In genomic region chr10:6695519-6695918, GRCh38 we compare ENCODE assay signal across 19 cellular contexts.
DNase-seq lines count a peak whose midpoint lies in the region; ATAC-seq and TF ChIP-seq lines count a peak whose summit lies in the region.
"Had no signal": no experiment of that assay in that cellular context is flagged by ENCODE, and none has a peak within 500 bp of the region (broad histone marks: within the 10 kb centered on the region; RNA-seq: fewer than 3 reads in every experiment).

No MANE protein-coding gene starts in this region.

- TF ChIP-seq CTCF in IMR-90 (conservative IDR thresholded peaks at IDR 0.05; ENCODE audit: low read depth, low read length) = no peak

- TF ChIP-seq POLR2A in IMR-90 (IDR thresholded peaks at IDR 0.05; ENCODE audit: low read depth, low read length) = no peak

- H3K9me1 ChIP-seq in IMR-90 (ENCODE audit: insufficient read depth, low read length) = no peaks in the 10 kb centered on the region

- DNase-seq in activated CD4-positive, alpha-beta T cell treated with anti-CD3 and anti-CD28 coated beads, Interleukin-2, amount 10 ng/mL, durations not matched to agents 24 days and 14 days = no peak
- DNase-seq in activated CD4-positive, alpha-beta T cell treated with anti-CD3 and anti-CD28 coated beads for 4 hours = no peak
- DNase-seq in activated naive CD4-positive, alpha-beta T cell treated with anti-CD3 and anti-CD28 coated beads for 36 hours = no peak
- DNase-seq in IMR-90 = no peak
- DNase-seq in DMS 273 treated with DMSO at 0.1 percent for 48 hours (lab: John Stamatoyannopoulos, UW) = no peak
- no peak for DNase-seq in NCI-H2081 treated with DMSO at 0.1 percent for 48 hours (lab: John Stamatoyannopoulos, UW)
- DNase-seq: 8988T; AML-193; BE2C; CD4-positive, alpha-beta T cell; CD8-positive, alpha-beta memory T cell; DMS79 treated with DMSO at 0.1 percent for 48 hours; GF-D8; H9 had no signal

- H3K4me3 ChIP-seq in IMR-90 (ENCODE audit: insufficient read depth, low read depth, low read length) = no peak overlapping the region
- H3K4me3 ChIP-seq: A549; BLaER1 treated with 17β-estradiol and CSF1 and Interleukin-3, amounts not matched to agents 10 nM and 100 nM; GM23338 had no signal

- peaks cover 30% of the 10 kb centered on the region for H3K27me3 Mint-ChIP-seq in activated CD4-positive, alpha-beta T cell treated with anti-CD3 and anti-CD28 coated beads, Interleukin-2, amount 10 ng/mL, durations not matched to agents 24 days and 14 days
- no peaks in the 10 kb centered on the region for H3K27me3 Mint-ChIP-seq in activated naive CD4-positive, alpha-beta T cell treated with anti-CD3 and anti-CD28 coated beads, Interleukin-2, amount 50 U/mL, for 24 hours
- no peaks in the 10 kb centered on the region for H3K27me3 Mint-ChIP-seq in activated naive CD4-positive, alpha-beta T cell treated with anti-CD3 and anti-CD28 coated beads for 36 hours (ENCODE audit: low read depth)

- peaks cover 8% of the 10 kb centered on the region for H3K4me1 ChIP-seq in IMR-90 (ENCODE audit: control insufficient read depth, insufficient read depth, low read length)
- H3K4me1 ChIP-seq: BE2C; BLaER1 treated with 17β-estradiol and CSF1 and Interleukin-3, amounts not matched to agents 10 nM and 100 nM had no signal

- in situ Hi-C loops in IMR-90 (cut with MboI; ENCODE audit: low sequenced_read_pairs) = no loop called here

- CTCF ChIA-PET in activated naive CD4-positive, alpha-beta T cell treated with anti-CD3 and anti-CD28 coated beads for 36 hours (lab: Charles Lee) = no interaction called here
- CTCF ChIA-PET in IMR-90 (lab: Yijun Ruan, JAX) = no interaction called here

- H3K36me3 Mint-ChIP-seq in activated CD4-positive, alpha-beta T cell treated with anti-CD3 and anti-CD28 coated beads, Interleukin-2, amount 10 ng/mL, durations not matched to agents 24 days and 14 days (ENCODE audit: low read depth) = no peaks in the 10 kb centered on the region
- no peaks in the 10 kb centered on the region for H3K36me3 Mint-ChIP-seq in activated naive CD4-positive, alpha-beta T cell treated with anti-CD3 and anti-CD28 coated beads, Interleukin-2, amount 50 U/mL, for 24 hours
- no peaks in the 10 kb centered on the region for H3K36me3 Mint-ChIP-seq in activated naive CD4-positive, alpha-beta T cell treated with anti-CD3 and anti-CD28 coated beads for 36 hours (ENCODE audit: low read depth)
- H3K36me3 Mint-ChIP-seq: CD14-positive monocyte; CD8-positive, alpha-beta memory T cell had no signal

- intact Hi-C loops in activated CD4-positive, alpha-beta T cell treated with anti-CD3 and anti-CD28 coated beads, Interleukin-2, amount 10 ng/mL, durations not matched to agents 24 days and 14 days (cut with micrococcal nuclease) = no loop called here
- intact Hi-C loops in activated naive CD4-positive, alpha-beta T cell treated with anti-CD3 and anti-CD28 coated beads for 36 hours (cut with micrococcal nuclease) = no loop called here
- intact Hi-C loops in IMR-90 (cut with micrococcal nuclease) = no loop called here

- no TSS peak for BruUV-seq in IMR-90 (replicated peaks; lab: Mats Ljungman, UMichigan)

- peak overlapping the region; percentile 66 for H3K27ac Mint-ChIP-seq in activated CD4-positive, alpha-beta T cell treated with anti-CD3 and anti-CD28 coated beads, Interleukin-2, amount 10 ng/mL, durations not matched to agents 24 days and 14 days
- peak overlapping the region; percentile 38 for H3K27ac Mint-ChIP-seq in activated naive CD4-positive, alpha-beta T cell treated with anti-CD3 and anti-CD28 coated beads, Interleukin-2, amount 50 U/mL, for 24 hours
- H3K27ac Mint-ChIP-seq in activated naive CD4-positive, alpha-beta T cell treated with anti-CD3 and anti-CD28 coated beads for 36 hours = no peak overlapping the region
- H3K27ac Mint-ChIP-seq: CD14-positive monocyte; CD4-positive, alpha-beta T cell; CD8-positive, alpha-beta memory T cell; GM23338; H9 had no signal

- H4K91ac ChIP-seq in IMR-90 (ENCODE audit: insufficient read depth, low read depth, low read length) = no peak overlapping the region

- dilution Hi-C loops in IMR-90 (cut with HindIII; ENCODE audit: low sequenced_read_pairs, unreplicated experiment) = loop anchor here (25.0 kb wide), 1 partner anchor 717 kb away; the partner anchor contains the start of gene SFMBT2

- H3K18ac ChIP-seq in IMR-90 (ENCODE audit: low read depth, low read length) = no peak overlapping the region

- no peak overlapping the region for H4K8ac ChIP-seq in IMR-90 (ENCODE audit: low read depth in 2 of 2, low read length in 2 of 2)

- no peak overlapping the region for H3K23ac ChIP-seq in IMR-90 (ENCODE audit: low read depth, low read length)

- no peaks in the 10 kb centered on the region for H3K9me3 ChIP-seq in IMR-90 (ENCODE audit: control insufficient read depth, insufficient read depth, low read length)
- H3K9me3 ChIP-seq: A549; BE2C; BLaER1 treated with 17β-estradiol and CSF1 and Interleukin-3, amounts not matched to agents 10 nM and 100 nM had no signal

- H4K5ac ChIP-seq in IMR-90 (ENCODE audit: low read depth, low read length) = no peak overlapping the region

- no peak for ATAC-seq in IMR-90 (ENCODE audit: low read depth)
- ATAC-seq: A549, GM23338 had no signal

- TF ChIP-seq RAD21 in IMR-90 (IDR thresholded peaks at IDR 0.05; ENCODE audit: low read length) = no peak

- no peaks in the 10 kb centered on the region for H3K27me3 ChIP-seq in IMR-90 (ENCODE audit: control insufficient read depth, insufficient read depth, low read length)
- H3K27me3 ChIP-seq: BE2C; BLaER1 treated with 17β-estradiol and CSF1 and Interleukin-3, amounts not matched to agents 10 nM and 100 nM had no signal

- no peak overlapping the region for H2AFZ ChIP-seq in IMR-90 (replicated peaks; ENCODE audit: low read length, poor library complexity)
- H2AFZ ChIP-seq: GM23338 had no signal

- peak overlapping the region; percentile 40 for H2BK5ac ChIP-seq in IMR-90 (ENCODE audit: low read depth, low read length, poor library complexity, severe bottlenecking)

- no peaks in the 10 kb centered on the region for H3K9me3 Mint-ChIP-seq in activated CD4-positive, alpha-beta T cell treated with anti-CD3 and anti-CD28 coated beads, Interleukin-2, amount 10 ng/mL, durations not matched to agents 24 days and 14 days
- H3K9me3 Mint-ChIP-seq in activated naive CD4-positive, alpha-beta T cell treated with anti-CD3 and anti-CD28 coated beads, Interleukin-2, amount 50 U/mL, for 24 hours = no peaks in the 10 kb centered on the region
- H3K9me3 Mint-ChIP-seq in activated naive CD4-positive, alpha-beta T cell treated with anti-CD3 and anti-CD28 coated beads for 36 hours = no peaks in the 10 kb centered on the region
- H3K9me3 Mint-ChIP-seq: CD14-positive monocyte; CD4-positive, alpha-beta T cell; CD8-positive, alpha-beta memory T cell; GM23338; H9 had no signal

- no peak overlapping the region for H3K27ac ChIP-seq in IMR-90 (ENCODE audit: insufficient read depth, low read length)
- H3K27ac ChIP-seq: A549; BLaER1 treated with 17β-estradiol and CSF1 and Interleukin-3, amounts not matched to agents 10 nM and 100 nM had no signal

- H3K36me3 ChIP-seq in IMR-90 (ENCODE audit: control insufficient read depth, insufficient read depth, low read length) = no peaks in the 10 kb centered on the region
- H3K36me3 ChIP-seq: BE2C; BLaER1 treated with 17β-estradiol and CSF1 and Interleukin-3, amounts not matched to agents 10 nM and 100 nM had no signal

- no peak overlapping the region for H3K56ac ChIP-seq in IMR-90 (ENCODE audit: extremely low read depth, insufficient read depth, low read length)

- H3K4me1 Mint-ChIP-seq in activated CD4-positive, alpha-beta T cell treated with anti-CD3 and anti-CD28 coated beads, Interleukin-2, amount 10 ng/mL, durations not matched to agents 24 days and 14 days = peaks cover 5% of the 10 kb centered on the region
- H3K4me1 Mint-ChIP-seq in activated naive CD4-positive, alpha-beta T cell treated with anti-CD3 and anti-CD28 coated beads, Interleukin-2, amount 50 U/mL, for 24 hours = peaks cover 4% of the 10 kb centered on the region
- H3K4me1 Mint-ChIP-seq in activated naive CD4-positive, alpha-beta T cell treated with anti-CD3 and anti-CD28 coated beads for 36 hours (ENCODE audit: low read depth) = peaks cover 14% of the 10 kb centered on the region
- H3K4me1 Mint-ChIP-seq: CD14-positive monocyte; CD8-positive, alpha-beta memory T cell; GM23338; H9 had no signal

- H3K4me2 ChIP-seq in IMR-90 (ENCODE audit: low read depth, low read length) = no peak overlapping the region
- H3K4me2 ChIP-seq: A549; BLaER1 treated with 17β-estradiol and CSF1 and Interleukin-3, amounts not matched to agents 10 nM and 100 nM; GM23338 had no signal

- POLR2A ChIA-PET in IMR-90 (lab: Charles Lee; ENCODE audit: unreplicated experiment) = no interaction called here

- no peaks in the 10 kb centered on the region for H3K79me1 ChIP-seq in IMR-90 (ENCODE audit: low read depth in 1 of 2, low read length in 2 of 2)

- no peak overlapping the region for H2BK20ac ChIP-seq in IMR-90 (ENCODE audit: low read depth, low read length)

- H3K4ac ChIP-seq in IMR-90 (ENCODE audit: low read depth, low read length) = no peak overlapping the region

- H3K14ac ChIP-seq in IMR-90 (replicated peaks; ENCODE audit: low read depth, low read length) = no peak overlapping the region

- no peak overlapping the region for H3K4me3 Mint-ChIP-seq in activated CD4-positive, alpha-beta T cell treated with anti-CD3 and anti-CD28 coated beads, Interleukin-2, amount 10 ng/mL, durations not matched to agents 24 days and 14 days
- H3K4me3 Mint-ChIP-seq in activated naive CD4-positive, alpha-beta T cell treated with anti-CD3 and anti-CD28 coated beads, Interleukin-2, amount 50 U/mL, for 24 hours = no peak overlapping the region
- H3K4me3 Mint-ChIP-seq in activated naive CD4-positive, alpha-beta T cell treated with anti-CD3 and anti-CD28 coated beads for 36 hours = no peak overlapping the region
- H3K4me3 Mint-ChIP-seq: CD14-positive monocyte; CD4-positive, alpha-beta T cell; CD8-positive, alpha-beta memory T cell; GM23338; H9 had no signal

- H2BK15ac ChIP-seq in IMR-90 (ENCODE audit: low read depth, low read length) = no peak overlapping the region

- no peaks in the 10 kb centered on the region for H4K20me1 ChIP-seq in IMR-90 (ENCODE audit: insufficient read depth, low read length)
- H4K20me1 ChIP-seq: BLaER1 treated with 17β-estradiol and CSF1 and Interleukin-3, amounts not matched to agents 10 nM and 100 nM had no signal

- H2AK9ac ChIP-seq in IMR-90 (replicated peaks; ENCODE audit: low read depth, low read length, poor library complexity) = no peak overlapping the region

- H3K9ac ChIP-seq in IMR-90 (ENCODE audit: low read depth, low read length) = no peak overlapping the region
- H3K9ac ChIP-seq: BLaER1 treated with 17β-estradiol and CSF1 and Interleukin-3, amounts not matched to agents 10 nM and 100 nM had no signal

- H2BK120ac ChIP-seq in IMR-90 (ENCODE audit: low read depth, low read length) = no peak overlapping the region

- H2AK5ac ChIP-seq in IMR-90 (ENCODE audit: low read depth, low read length) = peak overlapping the region; percentile 60; the same call in 1 of the 2 replicates

- WGBS in IMR-90 (ENCODE audit: extremely low coverage in 2 of 2, insufficient read length in 1 of 2), 2 experiments = no CpG with 5 or more reads among the region's 1 CpG

TF ChIP-seq in IMR-90, 13 proteins besides CTCF, POLR2A, EP300 and RAD21 (continues in another document):
- TF ChIP-seq BHLHE40 (IDR thresholded peaks at IDR 0.05; ENCODE audit: low read depth, low read length) (no peak), SMC3 (IDR thresholded peaks at IDR 0.05; ENCODE audit: low read depth, low read length) (no peak), RCOR1 (IDR thresholded peaks at IDR 0.05; ENCODE audit: insufficient replicate concordance, low read length) (no peak)
